In the genomic region with DNA sequence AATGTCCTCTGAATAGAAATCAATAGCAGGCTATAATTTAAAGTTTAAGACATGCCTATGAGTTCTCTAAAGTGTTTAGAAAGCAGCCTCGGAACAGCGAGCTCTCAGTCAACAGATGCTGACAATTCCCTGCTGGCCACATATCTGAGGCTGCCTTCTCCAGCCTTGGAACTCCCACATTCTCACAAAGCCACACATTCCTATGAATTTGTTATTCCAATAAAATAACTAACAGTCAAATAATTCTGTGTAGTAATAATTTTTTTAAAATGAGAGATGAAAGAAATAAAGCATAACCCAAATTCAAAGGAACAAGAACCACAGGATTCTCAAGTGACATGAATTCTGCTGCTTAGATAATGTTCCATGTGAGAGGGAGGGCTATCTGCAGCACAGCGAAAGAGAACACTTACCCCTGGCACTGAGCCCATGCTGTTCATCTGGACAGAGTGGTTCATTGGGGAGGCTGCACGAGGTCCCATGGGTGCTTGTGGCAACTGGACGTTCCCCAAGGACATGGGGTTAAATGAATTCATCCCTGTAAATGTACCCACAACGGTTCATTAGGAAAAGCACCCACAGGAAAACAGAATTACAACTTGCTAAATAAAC, we compare ENCODE assay signal across 14 cellular contexts. TPM values are rescaled to one million over a fixed set of nuclear protein-coding genes. Genes with fewer than 3 reads are reported as not detected.
A peak's percentile ranks its signal among the peaks of the same experiment; 100 is the strongest.
DNase-seq lines count a peak whose midpoint lies in the region; ATAC-seq and TF ChIP-seq lines count a peak whose summit lies in the region.
"Had no signal": no experiment of that assay in that cellular context is flagged by ENCODE, and none has a peak within 500 bp of the region (broad histone marks: within the 10 kb centered on the region; RNA-seq: fewer than 3 reads in every experiment).

No MANE protein-coding gene starts in this region.

- H3K36me3 ChIP-seq in HEK293 (ENCODE audit: control insufficient read depth in 2 of 2, insufficient read depth in 1 of 2, low read length in 2 of 2), result peaks cover 27 to 86% of the 10 kb centered on the region in 2 experiments

- no peaks in the 10 kb centered on the region for H3K9me3 ChIP-seq in HEK293 (ENCODE audit: control insufficient read depth, insufficient read depth, low read depth, low read length)
- H3K9me3 ChIP-seq: upper lobe of left lung had no signal

- H3K4me3 Mint-ChIP-seq in T-cell, result no peak overlapping the region

- peaks cover 4% of the 10 kb centered on the region for H3K4me1 ChIP-seq in HEK293 (ENCODE audit: control insufficient read depth, insufficient read depth, low read length)

- H3K9me3 Mint-ChIP-seq in T-cell, result no peaks in the 10 kb centered on the region

- H3K27ac Mint-ChIP-seq in T-cell, result no peak overlapping the region

- no peaks in the 10 kb centered on the region for H3K27me3 ChIP-seq in dorsolateral prefrontal cortex
- H3K27me3 ChIP-seq: upper lobe of left lung had no signal

- H3K4me1 Mint-ChIP-seq in T-cell, result no peaks in the 10 kb centered on the region

- H3K27ac ChIP-seq in HEK293 (ENCODE audit: extremely low read depth, low read depth, low read length) (no peak overlapping the region), dorsolateral prefrontal cortex (peak overlapping the region in 50 of 59 donors; percentile 7 to 73 (median 50))

- DNase-seq in AG08395 (ENCODE audit: low spot score) (peak; percentile 51), dorsolateral prefrontal cortex (peak in 6 of 10 donors; percentile 44 to 67 (median 58)), left lobe of liver (ENCODE audit: low spot score) (no peak), T-cell (no peak), DMS114 treated with DMSO at 0.1 percent for 48 hours (lab: John Stamatoyannopoulos, UW; ENCODE audit: unreplicated experiment) (no peak), KG1 (lab: John Stamatoyannopoulos, UW) (no peak)
- DNase-seq: activated CD4-positive, CD25-positive, alpha-beta regulatory T cell; activated effector memory CD4-positive, alpha-beta T cell treated with Interleukin-2 at 50 U/mL for 16 hours; mesendoderm; NCI-H226; SIG-M5; upper lobe of left lung had no signal

- TF ChIP-seq CTCF in HEK293 (tag by site-specific recombination; IDR thresholded peaks at IDR 0.05), result no peak
- TF ChIP-seq CTCF in dorsolateral prefrontal cortex (IDR thresholded peaks at IDR 0.05 in 54 of 56, conservative IDR thresholded peaks at IDR 0.05 in 2 of 56; ENCODE audit: low read depth in 1 of 56, partially characterized antibody in 56 of 56), result no peak

- ATAC-seq in left lobe of liver (peak; percentile 27), T-cell (replicated peaks in 1 of 4) (no peak), HG03342 (IDR thresholded peaks at IDR 0.05; ENCODE audit: unreplicated experiment) (no peak)

- intact Hi-C loops in dorsolateral prefrontal cortex (cut with DNase I), result loop anchor here (5.0 to 10.0 kb wide), 5 partner anchors 57 to 321 kb away; a partner anchor contains a TSS

- POLR2A ChIA-PET in HEK293 (lab: Yijun Ruan, JAX) (no interaction called here), T-cell (lab: Charles Lee) (interaction anchor here in 1 of 2 donors (0.6 kb wide), 1 partner anchor 206 kb away, joined by 3 read pairs; no protein-coding TSS in a partner anchor)

- CTCF ChIA-PET in HEK293 (lab: Yijun Ruan, JAX) (interaction anchor here (0.6 to 0.7 kb wide), 2 partner anchors 78 to 97 kb away, joined by 3 to 8 read pairs; no protein-coding TSS in a partner anchor), T-cell (lab: Charles Lee) (interaction anchor here in 1 of 2 donors (0.6 kb wide), 1 partner anchor 1184 kb away, joined by 3 read pairs; a partner anchor contains a TSS)

- peaks cover 45% of the 10 kb centered on the region for H3K36me3 Mint-ChIP-seq in T-cell

- no peaks in the 10 kb centered on the region for H3K27me3 Mint-ChIP-seq in T-cell

- H3K4me3 ChIP-seq in HEK293 (ENCODE audit: low read depth, low read length), result no peak overlapping the region
- peak overlapping the region in 1 of 59 donors; percentile 3 for H3K4me3 ChIP-seq in dorsolateral prefrontal cortex
- H3K4me3 ChIP-seq: upper lobe of left lung had no signal

TF ChIP-seq in HEK293, 187 proteins besides CTCF, POLR2A, EP300 and RAD21:
- TF ChIP-seq ZNF311 (tag by site-specific recombination; IDR thresholded peaks at IDR 0.05; ENCODE audit: borderline replicate concordance) (no peak), ZNF341 (tag by site-specific recombination; IDR thresholded peaks at IDR 0.05; ENCODE audit: low read depth) (peak; percentile 62; the same call in 1 of the 2 replicates), ZNF623 (tag by site-specific recombination; IDR thresholded peaks at IDR 0.05) (no peak)

RNA-seq across cellular contexts. Expression of a gene that starts 56.9 kb away (rescaled TPM):
- total RNA-seq in dorsolateral prefrontal cortex (100 to 1,000 TPM in 114 of 120 experiments, 10 to 100 TPM in 6; 87.9 to 163 (median 123) TPM), left lobe of liver (154 TPM), T-cell (100 to 1,000 TPM in 4 of 5 donors, 10 to 100 TPM in 1; 87.5 to 172 (median 122) TPM)

Comparison
In these comparisons a context has a peak if more than half of its experiments do, and no peak if none do; other contexts are left out.
1. DNase-seq: peak in AG08395 (single experiment) and dorsolateral prefrontal cortex (6 of 10); none in left lobe of liver (single experiment), T-cell (0 of 34), DMS114 treated with DMSO at 0.1 percent for 48 hours (single experiment) and KG1 (single experiment).